ENCODE assay signal across 1 cellular context in genomic region chr9:37466037-37466709, GRCh38.
TF ChIP-seq lines count a peak whose summit lies in the region.

No MANE protein-coding gene starts in this region.

TF ChIP-seq in endothelial cell of umbilical vein, 7 proteins besides CTCF, POLR2A, EP300 and RAD21:
- no peak for TF ChIP-seq FOS (IDR thresholded peaks at IDR 0.05; ENCODE audit: borderline replicate concordance, insufficient read depth, low read length)
- no peak for TF ChIP-seq MYC (IDR thresholded peaks at IDR 0.05; ENCODE audit: low read depth, low read length)
- TF ChIP-seq JUN (IDR thresholded peaks at IDR 0.05; ENCODE audit: borderline replicate concordance, insufficient read depth, insufficient read length, low read depth): no peak
- no peak for TF ChIP-seq POLR2AphosphoS5 (IDR thresholded peaks at IDR 0.05; ENCODE audit: insufficient read depth, low read depth, low read length)
- TF ChIP-seq EZH2 (IDR thresholded peaks at IDR 0.05; ENCODE audit: borderline replicate concordance, low read depth, low read length, severe bottlenecking): no peak
- TF ChIP-seq, protein P1, sequence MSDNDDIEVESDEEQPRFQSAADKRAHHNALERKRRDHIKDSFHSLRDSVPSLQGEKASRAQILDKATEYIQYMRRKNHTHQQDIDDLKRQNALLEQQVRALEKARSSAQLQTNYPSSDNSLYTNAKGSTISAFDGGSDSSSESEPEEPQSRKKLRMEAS (IDR thresholded peaks at IDR 0.05; ENCODE audit: insufficient read depth, insufficient read length): no peak
- TF ChIP-seq GATA2 (IDR thresholded peaks at IDR 0.05; ENCODE audit: insufficient read depth, insufficient read length, low read depth, low read length): no peak
